1 cellular context compared by ENCODE assay signal in genomic region chr19:39539519-39540332, GRCh38.
TF ChIP-seq lines count a peak whose summit lies in the region.

A gene with protein sequence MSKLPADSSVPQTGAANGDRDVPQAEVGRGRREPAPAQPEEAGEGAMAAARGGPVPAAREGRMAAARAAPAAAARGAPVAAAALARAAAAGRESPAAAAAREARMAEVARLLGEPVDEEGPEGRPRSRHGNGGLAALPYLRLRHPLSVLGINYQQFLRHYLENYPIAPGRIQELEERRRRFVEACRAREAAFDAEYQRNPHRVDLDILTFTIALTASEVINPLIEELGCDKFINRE (minus strand): TSS chr19:39540161. CDS start chr19:39540079, 82 bp downstream.

TF ChIP-seq in HepG2, 621 proteins besides CTCF, POLR2A, EP300 and RAD21 (continued from another document and continues in another):
- no peak for TF ChIP-seq HINFP (CRISPR knock-in tag; IDR thresholded peaks at IDR 0.05; ENCODE audit: low read depth)
- TF ChIP-seq RAD51 (IDR thresholded peaks at IDR 0.05; ENCODE audit: borderline replicate concordance): no peak
- no peak for TF ChIP-seq HMG20B (CRISPR knock-in tag; conservative IDR thresholded peaks at IDR 0.05)
- TF ChIP-seq ZNF567 (CRISPR knock-in tag; IDR thresholded peaks at IDR 0.05; ENCODE audit: borderline replicate concordance): no peak
- no peak for TF ChIP-seq TARDBP (CRISPR knock-in tag; IDR thresholded peaks at IDR 0.05)
- TF ChIP-seq ZNF256 (CRISPR knock-in tag; conservative IDR thresholded peaks at IDR 0.05): no peak
- no peak for TF ChIP-seq PATZ1 (CRISPR knock-in tag; IDR thresholded peaks at IDR 0.05)
- TF ChIP-seq, protein P1, sequence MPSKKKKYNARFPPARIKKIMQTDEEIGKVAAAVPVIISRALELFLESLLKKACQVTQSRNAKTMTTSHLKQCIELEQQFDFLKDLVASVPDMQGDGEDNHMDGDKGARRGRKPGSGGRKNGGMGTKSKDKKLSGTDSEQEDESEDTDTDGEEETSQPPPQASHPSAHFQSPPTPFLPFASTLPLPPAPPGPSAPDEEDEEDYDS (CRISPR knock-in tag; IDR thresholded peaks at IDR 0.05): peak; percentile 74
- TF ChIP-seq HDAC2 (CRISPR knock-in tag; IDR thresholded peaks at IDR 0.05): peak; percentile 48; the same call in 1 of the 2 replicates
- TF ChIP-seq ZNF552 (CRISPR knock-in tag; IDR thresholded peaks at IDR 0.05; ENCODE audit: borderline replicate concordance): no peak
- TF ChIP-seq HNF4A (CRISPR knock-in tag; IDR thresholded peaks at IDR 0.05): 0 out of 2 replicates have a peak, but pooled peaks have one; percentile 8
- 0 out of 2 replicates have a peak, but pooled peaks have one; percentile 52 for TF ChIP-seq CAMTA2 (CRISPR knock-in tag; IDR thresholded peaks at IDR 0.05; ENCODE audit: borderline replicate concordance)
- no peak for TF ChIP-seq ZNF468 (CRISPR knock-in tag; IDR thresholded peaks at IDR 0.05)
- no peak for TF ChIP-seq SP140L (CRISPR knock-in tag; IDR thresholded peaks at IDR 0.05; ENCODE audit: borderline replicate concordance)
- TF ChIP-seq PCBP1 (IDR thresholded peaks at IDR 0.05; ENCODE audit: borderline replicate concordance, low read depth, low read length): no peak
- no peak for TF ChIP-seq ARHGAP35 (CRISPR knock-in tag; IDR thresholded peaks at IDR 0.05; ENCODE audit: borderline replicate concordance)
- TF ChIP-seq, protein P2, sequence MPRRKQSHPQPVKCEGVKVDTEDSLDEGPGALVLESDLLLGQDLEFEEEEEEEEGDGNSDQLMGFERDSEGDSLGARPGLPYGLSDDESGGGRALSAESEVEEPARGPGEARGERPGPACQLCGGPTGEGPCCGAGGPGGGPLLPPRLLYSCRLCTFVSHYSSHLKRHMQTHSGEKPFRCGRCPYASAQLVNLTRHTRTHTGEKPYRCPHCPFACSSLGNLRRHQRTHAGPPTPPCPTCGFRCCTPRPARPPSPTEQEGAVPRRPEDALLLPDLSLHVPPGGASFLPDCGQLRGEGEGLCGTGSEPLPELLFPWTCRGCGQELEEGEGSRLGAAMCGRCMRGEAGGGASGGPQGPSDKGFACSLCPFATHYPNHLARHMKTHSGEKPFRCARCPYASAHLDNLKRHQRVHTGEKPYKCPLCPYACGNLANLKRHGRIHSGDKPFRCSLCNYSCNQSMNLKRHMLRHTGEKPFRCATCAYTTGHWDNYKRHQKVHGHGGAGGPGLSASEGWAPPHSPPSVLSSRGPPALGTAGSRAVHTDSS (CRISPR knock-in tag; conservative IDR thresholded peaks at IDR 0.05): 0 out of 2 replicates have a peak, but pooled peaks have one; percentile 64
- TF ChIP-seq TSC22D2 (CRISPR knock-in tag; IDR thresholded peaks at IDR 0.05; ENCODE audit: borderline replicate concordance): no peak
- TF ChIP-seq PRMT3 (CRISPR knock-in tag; IDR thresholded peaks at IDR 0.05; ENCODE audit: borderline replicate concordance, low read depth): no peak
- no peak for TF ChIP-seq ATM (IDR thresholded peaks at IDR 0.05; ENCODE audit: borderline replicate concordance)
- no peak for TF ChIP-seq CENPX (CRISPR knock-in tag; IDR thresholded peaks at IDR 0.05)
- no peak for TF ChIP-seq GFI1 (CRISPR knock-in tag; IDR thresholded peaks at IDR 0.05; ENCODE audit: borderline replicate concordance)
- TF ChIP-seq CCDC6 (CRISPR knock-in tag; IDR thresholded peaks at IDR 0.05): no peak
- no peak for TF ChIP-seq KDM4B (CRISPR knock-in tag; IDR thresholded peaks at IDR 0.05)
- TF ChIP-seq TBL1XR1 (IDR thresholded peaks at IDR 0.05; ENCODE audit: borderline replicate concordance, low read length, partially characterized antibody): no peak
- TF ChIP-seq DNMT1 (CRISPR knock-in tag; IDR thresholded peaks at IDR 0.05): no peak
- peak; percentile 86; the same call in 1 of the 2 replicates for TF ChIP-seq SRY (CRISPR knock-in tag; IDR thresholded peaks at IDR 0.05)
- 0 out of 2 replicates have a peak, but pooled peaks have one; percentile 46 for TF ChIP-seq TBX2 (CRISPR knock-in tag; IDR thresholded peaks at IDR 0.05; ENCODE audit: borderline replicate concordance)
- peak; percentile 67 for TF ChIP-seq KAT8 (CRISPR knock-in tag; IDR thresholded peaks at IDR 0.05)
- no peak for TF ChIP-seq MTA3 (CRISPR knock-in tag; IDR thresholded peaks at IDR 0.05)
- TF ChIP-seq ZNF253 (CRISPR knock-in tag; IDR thresholded peaks at IDR 0.05; ENCODE audit: borderline replicate concordance): no peak
- peak; percentile 88 for TF ChIP-seq POLR2AphosphoS5 (IDR thresholded peaks at IDR 0.05; ENCODE audit: low read depth, low read length)
- TF ChIP-seq ZMYM3 (CRISPR knock-in tag; IDR thresholded peaks at IDR 0.05): no peak
- no peak for TF ChIP-seq JUNB (CRISPR knock-in tag; IDR thresholded peaks at IDR 0.05; ENCODE audit: borderline replicate concordance)
- no peak for TF ChIP-seq NCOA1 (CRISPR knock-in tag; IDR thresholded peaks at IDR 0.05)
- TF ChIP-seq, protein P3, sequence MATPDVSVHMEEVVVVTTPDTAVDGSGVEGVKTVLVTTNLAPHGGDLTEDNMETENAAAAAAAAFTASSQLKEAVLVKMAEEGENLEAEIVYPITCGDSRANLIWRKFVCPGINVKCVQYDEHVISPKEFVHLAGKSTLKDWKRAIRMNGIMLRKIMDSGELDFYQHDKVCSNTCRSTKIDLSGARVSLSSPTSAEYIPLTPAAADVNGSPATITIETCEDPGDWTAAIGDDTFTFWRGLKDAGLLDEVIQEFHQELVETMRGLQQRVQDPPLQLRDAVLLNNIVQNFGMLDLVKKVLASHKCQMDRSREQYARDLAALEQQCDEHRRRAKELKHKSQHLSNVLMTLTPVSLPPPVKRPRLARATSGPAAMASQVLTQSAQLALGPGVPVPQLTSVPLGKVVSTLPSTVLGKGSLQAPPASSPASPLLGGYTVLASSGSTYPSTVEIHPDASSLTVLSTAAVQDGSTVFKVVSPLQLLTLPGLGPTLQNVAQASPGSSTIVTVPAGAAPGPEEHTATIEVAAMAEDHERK (CRISPR knock-in tag; IDR thresholded peaks at IDR 0.05; ENCODE audit: low read depth): 0 out of 2 replicates have a peak, but pooled peaks have one; percentile 12
- no peak for TF ChIP-seq ZKSCAN1 (IDR thresholded peaks at IDR 0.05; ENCODE audit: low read length)
- no peak for TF ChIP-seq AHDC1 (CRISPR knock-in tag; IDR thresholded peaks at IDR 0.05; ENCODE audit: borderline replicate concordance)
- TF ChIP-seq ZNF317 (CRISPR knock-in tag; IDR thresholded peaks at IDR 0.05): no peak
- TF ChIP-seq ZNF687 (CRISPR knock-in tag; IDR thresholded peaks at IDR 0.05): peak; percentile 86
- TF ChIP-seq SP2 (CRISPR knock-in tag; IDR thresholded peaks at IDR 0.05): no peak
- TF ChIP-seq MED1 (CRISPR knock-in tag; IDR thresholded peaks at IDR 0.05): peak; percentile 56
- TF ChIP-seq CBX1 (IDR thresholded peaks at IDR 0.05; ENCODE audit: low read depth): no peak
- no peak for TF ChIP-seq MYNN (CRISPR knock-in tag; IDR thresholded peaks at IDR 0.05; ENCODE audit: low read depth)
- TF ChIP-seq ZMAT5 (CRISPR knock-in tag; IDR thresholded peaks at IDR 0.05; ENCODE audit: borderline replicate concordance, low read depth): no peak
- no peak for TF ChIP-seq NR2F2 (IDR thresholded peaks at IDR 0.05; ENCODE audit: borderline replicate concordance, low read depth)
- TF ChIP-seq CHD4 (IDR thresholded peaks at IDR 0.05; ENCODE audit: borderline replicate concordance, low read length): no peak
- no peak for TF ChIP-seq NONO (IDR thresholded peaks at IDR 0.05)
- 0 out of 2 replicates have a peak, but pooled peaks have one; percentile 45 for TF ChIP-seq NONO (CRISPR knock-in tag; conservative IDR thresholded peaks at IDR 0.05)
- TF ChIP-seq EED (CRISPR knock-in tag; IDR thresholded peaks at IDR 0.05): no peak; the same call in 1 of the 2 replicates
- no peak for TF ChIP-seq NFIC (IDR thresholded peaks at IDR 0.05; ENCODE audit: low read length)
- TF ChIP-seq DMAP1 (CRISPR knock-in tag; IDR thresholded peaks at IDR 0.05): peak; percentile 65; the same call in 1 of the 2 replicates
- TF ChIP-seq U2AF1 (optimal IDR thresholded peaks at IDR 0.05; ENCODE audit: low read depth, low read length): no peak
- TF ChIP-seq ZNF136 (CRISPR knock-in tag; IDR thresholded peaks at IDR 0.05; ENCODE audit: low read depth): no peak
- TF ChIP-seq ZNF678 (CRISPR knock-in tag; IDR thresholded peaks at IDR 0.05): no peak
